In the genomic region with DNA sequence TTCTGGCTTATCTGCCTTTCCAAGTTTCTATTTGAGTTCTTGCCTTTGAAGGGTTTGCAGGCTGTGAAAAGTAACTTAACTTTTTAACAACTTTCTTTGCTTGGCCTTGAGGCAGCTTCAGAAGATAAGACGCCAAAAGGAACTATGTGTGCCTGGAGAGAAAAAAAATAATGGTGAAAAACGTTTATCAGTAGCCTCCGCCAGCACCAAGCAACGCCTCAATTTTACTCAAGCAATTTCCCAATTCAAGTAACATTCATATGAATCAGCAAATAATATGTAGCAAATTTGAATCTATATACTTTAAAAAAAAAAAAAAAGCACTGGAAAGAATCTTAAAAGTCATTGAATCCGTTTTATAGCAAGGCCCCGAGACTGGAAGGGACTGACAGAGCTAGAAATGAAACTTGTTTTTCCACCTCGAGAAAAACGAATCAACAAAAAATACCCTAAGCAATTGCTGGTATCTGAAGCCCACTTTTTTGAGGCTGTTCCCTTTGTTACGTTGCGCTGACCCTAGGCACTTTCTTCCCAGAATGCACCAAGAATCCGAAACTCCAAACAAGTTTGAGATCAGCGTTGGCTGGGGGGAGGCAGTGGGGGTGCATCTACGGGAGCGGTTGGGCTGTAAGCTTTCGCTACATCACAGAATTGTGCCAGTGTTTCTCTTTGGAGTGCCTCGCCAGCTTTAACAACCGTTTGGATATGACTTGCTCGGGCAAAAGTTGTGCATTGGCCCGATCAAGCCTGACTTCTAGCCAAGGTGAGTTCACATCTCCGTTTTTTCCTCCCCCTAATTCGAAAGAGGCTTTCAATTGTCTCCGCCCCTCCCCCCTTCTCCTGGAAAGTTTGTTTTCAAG, we compare ENCODE assay signal across 8 cellular contexts. TPM values are rescaled to one million over a fixed set of nuclear protein-coding genes. Genes with fewer than 3 reads are reported as not detected.
A peak's percentile ranks its signal among the peaks of the same experiment; 100 is the strongest.
DNase-seq lines count a peak whose midpoint lies in the region; ATAC-seq, FAIRE-seq and TF ChIP-seq lines count a peak whose summit lies in the region.

No MANE protein-coding gene starts in this region.

- TF ChIP-seq CTCF in SK-N-SH (IDR thresholded peaks at IDR 0.05) = no peak

- H3K4me1 ChIP-seq in SK-N-SH (ENCODE audit: control insufficient read depth in 1 of 2, insufficient read depth in 2 of 2, low read depth in 1 of 2, low read length in 1 of 2) = peaks cover 11 to 13% of the 10 kb centered on the region in 2 experiments
- peaks cover 14% of the 10 kb centered on the region for H3K4me1 ChIP-seq in mucosa of stomach (ENCODE audit: control insufficient read depth, insufficient read depth, low read length)

- no peaks in the 10 kb centered on the region for H3K27me3 Mint-ChIP-seq in activated CD8-positive, alpha-beta memory T cell treated with anti-CD3 and anti-CD28 coated beads, Interleukin-2, amount 10 ng/mL, durations not matched to agents 7 days and 5 days

- no peak for FAIRE-seq in urothelium cell line (lab: Jason Lieb, UNC)

- no peak for ATAC-seq in activated CD8-positive, alpha-beta memory T cell treated with anti-CD3 and anti-CD28 coated beads, Interleukin-2, amount 10 ng/mL, durations not matched to agents 7 days and 5 days
- ATAC-seq in HG03280 (IDR thresholded peaks at IDR 0.05; ENCODE audit: unreplicated experiment) = no peak

- H3K9me2 ChIP-seq in SK-N-SH = no peaks in the 10 kb centered on the region

- H3K4me1 Mint-ChIP-seq in activated CD8-positive, alpha-beta memory T cell treated with anti-CD3 and anti-CD28 coated beads, Interleukin-2, amount 10 ng/mL, durations not matched to agents 7 days and 5 days = peaks cover 23% of the 10 kb centered on the region

- WGBS in SK-N-SH (ENCODE audit: low lambda C conversion rate) = 11% methylated on average over 20 of the region's 22 CpGs

- H3K27me3 ChIP-seq in SK-N-SH (ENCODE audit: insufficient read depth) (no peaks in the 10 kb centered on the region), mucosa of stomach (ENCODE audit: control insufficient read depth, insufficient read depth, low read length) (no peaks in the 10 kb centered on the region)

- no peaks in the 10 kb centered on the region for H3K36me3 Mint-ChIP-seq in activated CD8-positive, alpha-beta memory T cell treated with anti-CD3 and anti-CD28 coated beads, Interleukin-2, amount 10 ng/mL, durations not matched to agents 7 days and 5 days

- POLR2A ChIA-PET in SK-N-SH (lab: Yijun Ruan, JAX) = interaction anchor here (0.7 to 1.2 kb wide), 2 partner anchors 124 to 147 kb away, joined by 3 to 6 read pairs; no protein-coding TSS in a partner anchor

- no peaks in the 10 kb centered on the region for H4K20me1 ChIP-seq in SK-N-SH (ENCODE audit: insufficient read depth)

- H3F3A ChIP-seq in SK-N-SH (replicated peaks; ENCODE audit: insufficient read depth) = peaks cover 26% of the 10 kb centered on the region

- H3K9me3 ChIP-seq in SK-N-SH (no peaks in the 10 kb centered on the region), mucosa of stomach (ENCODE audit: control insufficient read depth, low read length) (no peaks in the 10 kb centered on the region)

- peak overlapping the region; percentile 99 for H3K9ac ChIP-seq in SK-N-SH
- H3K9ac ChIP-seq in mucosa of stomach (ENCODE audit: low read length) = peak overlapping the region; percentile 92

- peak overlapping the region; percentile 97 for H3K27ac Mint-ChIP-seq in activated CD8-positive, alpha-beta memory T cell treated with anti-CD3 and anti-CD28 coated beads, Interleukin-2, amount 10 ng/mL, durations not matched to agents 7 days and 5 days

- no peak for TF ChIP-seq EP300 in SK-N-SH (IDR thresholded peaks at IDR 0.05; ENCODE audit: borderline replicate concordance in 1 of 2, low read depth in 1 of 2, low read length in 1 of 2)

- H3K79me2 ChIP-seq in SK-N-SH (ENCODE audit: insufficient read depth) = peaks cover 33% of the 10 kb centered on the region

- TF ChIP-seq RAD21 in SK-N-SH (IDR thresholded peaks at IDR 0.05; ENCODE audit: low read length) = no peak

- peak overlapping the region; percentile 86 for H3K4me2 ChIP-seq in SK-N-SH

- peak overlapping the region; percentile 87 for H3K4me3 Mint-ChIP-seq in activated CD8-positive, alpha-beta memory T cell treated with anti-CD3 and anti-CD28 coated beads, Interleukin-2, amount 10 ng/mL, durations not matched to agents 7 days and 5 days

- H3K9me3 Mint-ChIP-seq in activated CD8-positive, alpha-beta memory T cell treated with anti-CD3 and anti-CD28 coated beads, Interleukin-2, amount 10 ng/mL, durations not matched to agents 7 days and 5 days (ENCODE audit: low read depth) = no peaks in the 10 kb centered on the region

- H3K4me3 ChIP-seq in SK-N-SH (ENCODE audit: low read depth in 2 of 2, low read length in 1 of 2) (peak overlapping the region; percentile 74 to 93), mucosa of stomach (ENCODE audit: low read length) (peak overlapping the region; percentile 70)

- H3K36me3 ChIP-seq in SK-N-SH (replicated peaks in 1 of 2; ENCODE audit: control insufficient read depth in 1 of 2, insufficient read depth in 2 of 2, low read length in 1 of 2) (no peaks in the 10 kb centered on the region), mucosa of stomach (ENCODE audit: control insufficient read depth, insufficient read depth, low read length) (no peaks in the 10 kb centered on the region)

- CTCF ChIA-PET in activated CD8-positive, alpha-beta memory T cell treated with anti-CD3 and anti-CD28 coated beads, Interleukin-2, amount 10 ng/mL, durations not matched to agents 7 days and 5 days (lab: Charles Lee) = interaction anchor here (0.7 to 4.5 kb wide), 13 partner anchors 7 to 324 kb away, joined by 3 to 22 read pairs (median 6); no protein-coding TSS in a partner anchor
- CTCF ChIA-PET in SK-N-SH (lab: Yijun Ruan, JAX) = interaction anchor here (0.7 to 3.3 kb wide), 11 partner anchors 8 to 219 kb away, joined by 3 to 25 read pairs (median 6); no protein-coding TSS in a partner anchor

- peak overlapping the region; percentile 44 for H2AFZ ChIP-seq in SK-N-SH (ENCODE audit: low read depth)

- peak; percentile 51 for DNase-seq in activated CD8-positive, alpha-beta memory T cell treated with anti-CD3 and anti-CD28 coated beads, Interleukin-2, amount 10 ng/mL, durations not matched to agents 7 days and 5 days
- DNase-seq in activated CD8-positive, alpha-beta memory T cell treated with anti-CD3 and anti-CD28 coated beads, Interleukin-2, amount 50 U/mL, for 4 hours = no peak
- DNase-seq in SK-N-SH = peak; percentile 12
- peak; percentile 74 for DNase-seq in ecto neural progenitor cell (ENCODE audit: low spot score)
- peak; percentile 66 for DNase-seq in urothelium cell line (ENCODE audit: low spot score)
- DNase-seq in NCI-H2107 treated with DMSO at 0.1 percent for 48 hours (lab: John Stamatoyannopoulos, UW; ENCODE audit: unreplicated experiment) = no peak

- H3K27ac ChIP-seq in SK-N-SH (ENCODE audit: low read depth in 2 of 2, low read length in 1 of 2) = peak overlapping the region; percentile 98 to 99

TF ChIP-seq in SK-N-SH, 30 proteins besides CTCF, POLR2A, EP300 and RAD21:
- TF ChIP-seq RXRA (IDR thresholded peaks at IDR 0.05; ENCODE audit: borderline replicate concordance, low read depth) (no peak), JUND (IDR thresholded peaks at IDR 0.05) (0 out of 2 replicates have a peak, but pooled peaks have one; percentile 1)

RNA-seq across cellular contexts. Expression of a gene that starts 2.7 kb away (rescaled TPM):
- total RNA-seq in activated CD8-positive, alpha-beta memory T cell treated with anti-CD3 and anti-CD28 coated beads, Interleukin-2, amount 10 ng/mL, durations not matched to agents 7 days and 5 days = 10 to 100 TPM in 1 of 2 experiments, 1 to 10 TPM in 1; 9.7 to 19.0 TPM
- 82.3 and 113 TPM in 2 replicates for polyA plus RNA-seq in SK-N-SH (2012; rRNA removed)
- polyA plus RNA-seq in SK-N-SH (2012; cell fraction: cytosol; rRNA removed) = 78.8 and 86.9 TPM in 2 replicates
- 121 and 190 TPM in 2 replicates for polyA plus RNA-seq in SK-N-SH (2012; cell fraction: nucleus; rRNA removed)

Comparison
In these comparisons a context has a peak if more than half of its experiments do, and no peak if none do; other contexts are left out.
1. DNase-seq: peak in activated CD8-positive, alpha-beta memory T cell treated with anti-CD3 and anti-CD28 coated beads, Interleukin-2, amount 10 ng/mL, durations not matched to agents 7 days and 5 days (single experiment), SK-N-SH (single experiment), ecto neural progenitor cell (single experiment) and urothelium cell line (single experiment); none in activated CD8-positive, alpha-beta memory T cell treated with anti-CD3 and anti-CD28 coated beads, Interleukin-2, amount 50 U/mL, for 4 hours (single experiment) and NCI-H2107 treated with DMSO at 0.1 percent for 48 hours (single experiment).